Comparison of ENCODE assay signal across 1 cellular context in the genomic region with DNA sequence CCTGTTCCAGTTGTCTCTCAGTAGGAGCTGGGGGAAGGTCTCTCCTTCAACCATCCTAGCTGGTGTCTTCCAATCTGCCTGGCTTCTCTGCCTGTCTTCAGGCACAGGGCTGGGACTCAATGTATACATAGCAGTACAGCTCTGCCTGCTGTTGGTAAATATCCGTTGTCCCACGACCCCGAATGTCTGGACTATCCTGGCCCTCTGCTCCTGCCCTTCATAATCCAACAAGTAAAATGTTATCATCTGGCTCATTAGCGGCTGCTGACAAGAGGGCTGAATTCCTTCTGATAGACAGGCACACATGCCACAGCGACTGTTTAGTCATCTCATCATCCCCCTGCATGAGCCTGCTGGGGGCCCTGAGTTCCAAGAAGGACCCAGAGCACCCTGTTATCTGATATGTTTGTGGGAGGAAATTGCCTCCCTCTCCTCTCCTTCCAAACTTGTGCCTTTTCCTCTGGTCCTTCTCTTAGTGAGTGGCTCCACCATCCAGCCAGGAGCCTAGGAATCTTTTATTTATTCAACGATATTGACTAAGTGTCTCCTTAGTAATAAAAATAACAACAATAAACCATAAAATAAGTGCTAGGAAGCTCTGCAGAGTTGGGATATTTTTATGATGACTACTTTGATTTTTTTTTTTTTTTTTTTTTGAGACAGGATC.
TF ChIP-seq lines count a peak whose summit lies in the region.

No MANE protein-coding gene starts in this region.

TF ChIP-seq in K562, 482 proteins besides CTCF, POLR2A, EP300 and RAD21 (continued from another document and continues in another):
- TF ChIP-seq ZNF449 (CRISPR knock-in tag; IDR thresholded peaks at IDR 0.05) (no peak), FOXK1 (CRISPR knock-in tag; IDR thresholded peaks at IDR 0.05; ENCODE audit: borderline replicate concordance) (0 out of 2 replicates have a peak, but pooled peaks have one; percentile 13), SIN3A (IDR thresholded peaks at IDR 0.05; ENCODE audit: borderline replicate concordance in 2 of 2, control insufficient read depth in 1 of 2, low read depth in 2 of 2, low read length in 2 of 2) (no peak; a peak in 1 of 4 replicates), ZNF583 (CRISPR knock-in tag; IDR thresholded peaks at IDR 0.05) (no peak), NEUROD1 (IDR thresholded peaks at IDR 0.05; ENCODE audit: borderline replicate concordance, low read depth, low read length, partially characterized antibody) (peak; percentile 53), TCF7 (IDR thresholded peaks at IDR 0.05; ENCODE audit: borderline replicate concordance) (no peak), TAF9B (IDR thresholded peaks at IDR 0.05; ENCODE audit: partially characterized antibody) (peak; percentile 62), MXI1 (IDR thresholded peaks at IDR 0.05; ENCODE audit: low read depth, low read length) (no peak), LEF1 (IDR thresholded peaks at IDR 0.05) (peak; percentile 45; the same call in 1 of the 2 replicates), ZNF354B (CRISPR knock-in tag; IDR thresholded peaks at IDR 0.05) (no peak), JUN (IDR thresholded peaks at IDR 0.05; ENCODE audit: borderline replicate concordance, low read depth, low read length) (peak; percentile 62; the same call in 1 of the 2 replicates), JUN (CRISPR knock-in tag; IDR thresholded peaks at IDR 0.05; ENCODE audit: borderline replicate concordance) (no peak), FOXM1 (IDR thresholded peaks at IDR 0.05; ENCODE audit: low read depth) (no peak; the same call in 1 of the 2 replicates), FOXM1 (CRISPR knock-in tag; IDR thresholded peaks at IDR 0.05; ENCODE audit: low read depth) (no peak), PHF8 (IDR thresholded peaks at IDR 0.05; ENCODE audit: borderline replicate concordance, low read length) (peak; percentile 12; the same call in 1 of the 2 replicates), SNIP1 (IDR thresholded peaks at IDR 0.05; ENCODE audit: low read depth) (no peak), THRAP3 (IDR thresholded peaks at IDR 0.05; ENCODE audit: borderline replicate concordance) (0 out of 2 replicates have a peak, but pooled peaks have one; percentile 2), POLR2G (IDR thresholded peaks at IDR 0.05; ENCODE audit: low read depth, low read length) (no peak), ZNF584 (CRISPR knock-in tag; IDR thresholded peaks at IDR 0.05; ENCODE audit: low read depth) (peak; percentile 65; the same call in 1 of the 2 replicates), ZNF707 (CRISPR knock-in tag; conservative IDR thresholded peaks at IDR 0.05) (no peak), GTF2E2 (tag; IDR thresholded peaks at IDR 0.05) (no peak), HDAC1 (IDR thresholded peaks at IDR 0.05) (peak in 1 of 2 experiments; percentile 69; a peak in 1 of 4 replicates), TGIF2 (CRISPR knock-in tag; IDR thresholded peaks at IDR 0.05) (no peak), MEIS2 (IDR thresholded peaks at IDR 0.05; ENCODE audit: partially characterized antibody) (peak; percentile 88), DEAF1 (CRISPR knock-in tag; IDR thresholded peaks at IDR 0.05) (0 out of 2 replicates have a peak, but pooled peaks have one; percentile 13), IRF1 (CRISPR knock-in tag; IDR thresholded peaks at IDR 0.05; ENCODE audit: borderline replicate concordance) (no peak), NCOR1 (IDR thresholded peaks at IDR 0.05) (peak; percentile 81), ZNF316 (IDR thresholded peaks at IDR 0.05) (peak; percentile 70), ZBTB33 (CRISPR knock-in tag; IDR thresholded peaks at IDR 0.05) (no peak; the same call in 1 of the 2 replicates), PYGO2 (tag; IDR thresholded peaks at IDR 0.05) (no peak), CC2D1A (IDR thresholded peaks at IDR 0.05) (no peak), MYNN (IDR thresholded peaks at IDR 0.05) (peak; percentile 73), MYNN (CRISPR knock-in tag; IDR thresholded peaks at IDR 0.05) (no peak), MAFF (IDR thresholded peaks at IDR 0.05; ENCODE audit: low read length) (peak; percentile 55; the same call in 1 of the 2 replicates), CHD1 (IDR thresholded peaks at IDR 0.05; ENCODE audit: low read length) (no peak), OTX1 (CRISPR knock-in tag; IDR thresholded peaks at IDR 0.05) (0 out of 2 replicates have a peak, but pooled peaks have one; percentile 1), ZNF395 (CRISPR knock-in tag; IDR thresholded peaks at IDR 0.05) (no peak), SAP30 (IDR thresholded peaks at IDR 0.05; ENCODE audit: borderline replicate concordance, insufficient read depth, low read depth, low read length, poor library complexity, severe bottlenecking) (no peak), ZNF24 (IDR thresholded peaks at IDR 0.05) (0 out of 2 replicates have a peak, but pooled peaks have one; percentile 42), RUNX1 (IDR thresholded peaks at IDR 0.05; ENCODE audit: low read depth) (no peak), GATAD2A (IDR thresholded peaks at IDR 0.05) (0 out of 2 replicates have a peak, but pooled peaks have one; percentile 48), KLF16 (IDR thresholded peaks at IDR 0.05) (peak; percentile 77), BHLHE40 (IDR thresholded peaks at IDR 0.05; ENCODE audit: low read length) (peak; percentile 75), ETV6 (IDR thresholded peaks at IDR 0.05; ENCODE audit: borderline replicate concordance in 1 of 2, low read depth in 2 of 2, low read length in 1 of 2) (peak; percentile 28 to 89; a peak in 2 of 4 replicates), ETV6 (CRISPR knock-in tag; IDR thresholded peaks at IDR 0.05; ENCODE audit: borderline replicate concordance) (no peak)
- TF ChIP-seq, protein P1, sequence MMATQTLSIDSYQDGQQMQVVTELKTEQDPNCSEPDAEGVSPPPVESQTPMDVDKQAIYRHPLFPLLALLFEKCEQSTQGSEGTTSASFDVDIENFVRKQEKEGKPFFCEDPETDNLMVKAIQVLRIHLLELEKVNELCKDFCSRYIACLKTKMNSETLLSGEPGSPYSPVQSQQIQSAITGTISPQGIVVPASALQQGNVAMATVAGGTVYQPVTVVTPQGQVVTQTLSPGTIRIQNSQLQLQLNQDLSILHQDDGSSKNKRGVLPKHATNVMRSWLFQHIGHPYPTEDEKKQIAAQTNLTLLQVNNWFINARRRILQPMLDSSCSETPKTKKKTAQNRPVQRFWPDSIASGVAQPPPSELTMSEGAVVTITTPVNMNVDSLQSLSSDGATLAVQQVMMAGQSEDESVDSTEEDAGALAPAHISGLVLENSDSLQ (IDR thresholded peaks at IDR 0.05): peak; percentile 96
- TF ChIP-seq, protein P2, sequence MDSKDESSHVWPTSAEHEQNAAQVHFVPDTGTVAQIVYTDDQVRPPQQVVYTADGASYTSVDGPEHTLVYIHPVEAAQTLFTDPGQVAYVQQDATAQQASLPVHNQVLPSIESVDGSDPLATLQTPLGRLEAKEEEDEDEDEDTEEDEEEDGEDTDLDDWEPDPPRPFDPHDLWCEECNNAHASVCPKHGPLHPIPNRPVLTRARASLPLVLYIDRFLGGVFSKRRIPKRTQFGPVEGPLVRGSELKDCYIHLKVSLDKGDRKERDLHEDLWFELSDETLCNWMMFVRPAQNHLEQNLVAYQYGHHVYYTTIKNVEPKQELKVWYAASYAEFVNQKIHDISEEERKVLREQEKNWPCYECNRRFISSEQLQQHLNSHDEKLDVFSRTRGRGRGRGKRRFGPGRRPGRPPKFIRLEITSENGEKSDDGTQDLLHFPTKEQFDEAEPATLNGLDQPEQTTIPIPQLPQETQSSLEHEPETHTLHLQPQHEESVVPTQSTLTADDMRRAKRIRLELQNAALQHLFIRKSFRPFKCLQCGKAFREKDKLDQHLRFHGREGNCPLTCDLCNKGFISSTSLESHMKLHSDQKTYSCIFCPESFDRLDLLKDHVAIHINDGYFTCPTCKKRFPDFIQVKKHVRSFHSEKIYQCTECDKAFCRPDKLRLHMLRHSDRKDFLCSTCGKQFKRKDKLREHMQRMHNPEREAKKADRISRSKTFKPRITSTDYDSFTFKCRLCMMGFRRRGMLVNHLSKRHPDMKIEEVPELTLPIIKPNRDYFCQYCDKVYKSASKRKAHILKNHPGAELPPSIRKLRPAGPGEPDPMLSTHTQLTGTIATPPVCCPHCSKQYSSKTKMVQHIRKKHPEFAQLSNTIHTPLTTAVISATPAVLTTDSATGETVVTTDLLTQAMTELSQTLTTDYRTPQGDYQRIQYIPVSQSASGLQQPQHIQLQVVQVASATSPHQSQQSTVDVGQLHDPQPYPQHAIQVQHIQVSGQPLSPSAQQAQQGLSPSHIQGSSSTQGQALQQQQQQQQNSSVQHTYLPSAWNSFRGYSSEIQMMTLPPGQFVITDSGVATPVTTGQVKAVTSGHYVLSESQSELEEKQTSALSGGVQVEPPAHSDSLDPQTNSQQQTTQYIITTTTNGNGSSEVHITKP (IDR thresholded peaks at IDR 0.05; ENCODE audit: partially characterized antibody): peak; percentile 85
- TF ChIP-seq, protein P3, sequence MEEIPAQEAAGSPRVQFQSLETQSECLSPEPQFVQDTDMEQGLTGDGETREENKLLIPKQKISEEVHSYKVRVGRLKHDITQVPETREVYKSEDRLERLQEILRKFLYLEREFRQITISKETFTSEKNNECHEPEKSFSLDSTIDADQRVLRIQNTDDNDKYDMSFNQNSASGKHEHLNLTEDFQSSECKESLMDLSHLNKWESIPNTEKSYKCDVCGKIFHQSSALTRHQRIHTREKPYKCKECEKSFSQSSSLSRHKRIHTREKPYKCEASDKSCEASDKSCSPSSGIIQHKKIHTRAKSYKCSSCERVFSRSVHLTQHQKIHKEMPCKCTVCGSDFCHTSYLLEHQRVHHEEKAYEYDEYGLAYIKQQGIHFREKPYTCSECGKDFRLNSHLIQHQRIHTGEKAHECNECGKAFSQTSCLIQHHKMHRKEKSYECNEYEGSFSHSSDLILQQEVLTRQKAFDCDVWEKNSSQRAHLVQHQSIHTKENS (CRISPR knock-in tag; IDR thresholded peaks at IDR 0.05): no peak
- TF ChIP-seq, protein P4, sequence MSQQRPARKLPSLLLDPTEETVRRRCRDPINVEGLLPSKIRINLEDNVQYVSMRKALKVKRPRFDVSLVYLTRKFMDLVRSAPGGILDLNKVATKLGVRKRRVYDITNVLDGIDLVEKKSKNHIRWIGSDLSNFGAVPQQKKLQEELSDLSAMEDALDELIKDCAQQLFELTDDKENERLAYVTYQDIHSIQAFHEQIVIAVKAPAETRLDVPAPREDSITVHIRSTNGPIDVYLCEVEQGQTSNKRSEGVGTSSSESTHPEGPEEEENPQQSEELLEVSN (IDR thresholded peaks at IDR 0.05; ENCODE audit: borderline replicate concordance in 1 of 2, extremely low read depth in 1 of 2, insufficient read depth in 1 of 2, insufficient read length in 1 of 2, low read depth in 1 of 2, low read length in 1 of 2, poor library complexity in 1 of 2, severe bottlenecking in 1 of 2): peak in 1 of 2 experiments; percentile 53
